In genomic region chr17:43003542-43004172, GRCh38 we compare ENCODE assay signal across 11 cellular contexts. TPM values are rescaled to one million over a fixed set of nuclear protein-coding genes. Genes with fewer than 3 reads are reported as not detected.
A peak's percentile ranks its signal among the peaks of the same experiment; 100 is the strongest.
DNase-seq lines count a peak whose midpoint lies in the region; ATAC-seq and TF ChIP-seq lines count a peak whose summit lies in the region.
"Had no signal": no experiment of that assay in that cellular context is flagged by ENCODE, and none has a peak within 500 bp of the region (broad histone marks: within the 10 kb centered on the region; RNA-seq: fewer than 3 reads in every experiment).

No MANE protein-coding gene starts in this region.

- peak overlapping the region; percentile 69 for H3K27ac Mint-ChIP-seq in activated naive CD4-positive, alpha-beta T cell treated with anti-CD3 and anti-CD28 coated beads, Interleukin-2, amount 50 U/mL, for 24 hours

- no peak for DNase-seq in activated naive CD4-positive, alpha-beta T cell treated with anti-CD3 and anti-CD28 coated beads, Interleukin-2, amount 50 U/mL, for 16 hours
- peak; percentile 32 for DNase-seq in RPMI7951 (ENCODE audit: low read depth)
- DNase-seq in upper lobe of right lung: peak; percentile 51
- DNase-seq in SK-N-DZ (ENCODE audit: low spot score): no peak
- DNase-seq in lower lobe of right lung: no peak
- DNase-seq: DMS79 treated with DMSO at 0.1 percent for 48 hours, left ventricle myocardium superior had no signal

- H3K9me3 Mint-ChIP-seq in activated naive CD4-positive, alpha-beta T cell treated with anti-CD3 and anti-CD28 coated beads, Interleukin-2, amount 50 U/mL, for 24 hours: no peaks in the 10 kb centered on the region

- H3K27ac ChIP-seq in upper lobe of right lung (no peak overlapping the region), lower lobe of right lung (no peak overlapping the region)
- H3K27ac ChIP-seq: dorsolateral prefrontal cortex had no signal

- peaks cover 27% of the 10 kb centered on the region for H3K4me1 Mint-ChIP-seq in activated naive CD4-positive, alpha-beta T cell treated with anti-CD3 and anti-CD28 coated beads, Interleukin-2, amount 50 U/mL, for 24 hours

- intact Hi-C loops in upper lobe of right lung (cut with DNase I) (no loop called here), lower lobe of right lung (cut with DNase I) (no loop called here)

- H3K36me3 ChIP-seq in upper lobe of right lung (peaks cover 53% of the 10 kb centered on the region), lower lobe of right lung (peaks cover 55% of the 10 kb centered on the region)

- no peak overlapping the region for H3K4me3 Mint-ChIP-seq in activated naive CD4-positive, alpha-beta T cell treated with anti-CD3 and anti-CD28 coated beads, Interleukin-2, amount 50 U/mL, for 24 hours

- H3K36me3 Mint-ChIP-seq in activated naive CD4-positive, alpha-beta T cell treated with anti-CD3 and anti-CD28 coated beads, Interleukin-2, amount 50 U/mL, for 24 hours: peaks cover 17% of the 10 kb centered on the region

- ATAC-seq in esophagus mucosa: peak; percentile 38
- no peak for ATAC-seq in upper lobe of right lung
- ATAC-seq in GM21786 (IDR thresholded peaks at IDR 0.05; ENCODE audit: unreplicated experiment): no peak
- no peak for ATAC-seq in lower lobe of right lung
- ATAC-seq: left ventricle myocardium superior had no signal

- H3K4me1 ChIP-seq in upper lobe of right lung: peaks cover 38% of the 10 kb centered on the region
- peaks cover 47% of the 10 kb centered on the region for H3K4me1 ChIP-seq in lower lobe of right lung

- H3K27me3 ChIP-seq in upper lobe of right lung: no peaks in the 10 kb centered on the region
- H3K27me3 ChIP-seq in lower lobe of right lung (ENCODE audit: low read depth): no peaks in the 10 kb centered on the region
- H3K27me3 ChIP-seq: dorsolateral prefrontal cortex had no signal

- TF ChIP-seq CTCF in upper lobe of right lung (IDR thresholded peaks at IDR 0.05) (no peak), lower lobe of right lung (IDR thresholded peaks at IDR 0.05) (no peak)

- H3K9me3 ChIP-seq in upper lobe of right lung: no peaks in the 10 kb centered on the region
- no peaks in the 10 kb centered on the region for H3K9me3 ChIP-seq in lower lobe of right lung

- H3K4me3 ChIP-seq in upper lobe of right lung (no peak overlapping the region), lower lobe of right lung (no peak overlapping the region)
- H3K4me3 ChIP-seq: dorsolateral prefrontal cortex had no signal

- H3K27me3 Mint-ChIP-seq in activated naive CD4-positive, alpha-beta T cell treated with anti-CD3 and anti-CD28 coated beads, Interleukin-2, amount 50 U/mL, for 24 hours: no peaks in the 10 kb centered on the region

RNA-seq across cellular contexts. Expression of gene IFI35, which starts 2.9 kb away (rescaled TPM):
- total RNA-seq in RPMI7951 (2014; rRNA removed; shearing (Covaris generic)): 26.7 and 43.8 TPM in 2 replicates
- 7.7 TPM for total RNA-seq in esophagus mucosa
- 47.7 TPM for total RNA-seq in upper lobe of right lung
- polyA plus RNA-seq in SK-N-DZ (2014; cell fraction: cytosol; rRNA removed): not detected in 2 replicates
- polyA plus RNA-seq in SK-N-DZ (2014; cell fraction: nucleus; rRNA removed): 0.19 and 0.85 TPM in 2 replicates
- total RNA-seq in lower lobe of right lung: 61.5 TPM

RNA-seq across cellular contexts. Expression of gene RPL27, which starts 5.4 kb away (rescaled TPM):
- 1,798 and 1,894 TPM in 2 replicates for total RNA-seq in RPMI7951 (2014; rRNA removed; shearing (Covaris generic))
- 1,265 TPM for total RNA-seq in esophagus mucosa
- total RNA-seq in upper lobe of right lung: 752 TPM
- polyA plus RNA-seq in SK-N-DZ (2014; cell fraction: cytosol; rRNA removed): 3,079 and 3,305 TPM in 2 replicates
- polyA plus RNA-seq in SK-N-DZ (2014; cell fraction: nucleus; rRNA removed): 2,009 and 2,107 TPM in 2 replicates
- 810 TPM for total RNA-seq in lower lobe of right lung

RNA-seq across cellular contexts. Expression of gene VAT1, which starts 18.5 kb away (rescaled TPM):
- total RNA-seq in RPMI7951 (2014; rRNA removed; shearing (Covaris generic)): 97.0 and 112 TPM in 2 replicates
- total RNA-seq in esophagus mucosa (83.5 TPM), upper lobe of right lung (267 TPM), lower lobe of right lung (382 TPM)
- 96.5 and 119 TPM in 2 replicates for polyA plus RNA-seq in SK-N-DZ (2014; cell fraction: cytosol; rRNA removed)
- polyA plus RNA-seq in SK-N-DZ (2014; cell fraction: nucleus; rRNA removed): 46.0 and 48.2 TPM in 2 replicates

RNA-seq across cellular contexts. Expression of gene RND2, which starts 21.4 kb away (rescaled TPM):
- total RNA-seq in RPMI7951 (2014; rRNA removed; shearing (Covaris generic)): not detected in 2 replicates
- total RNA-seq in esophagus mucosa (0.16 TPM), upper lobe of right lung (0.78 TPM), lower lobe of right lung (0.53 TPM)
- 12.2 and 13.4 TPM in 2 replicates for polyA plus RNA-seq in SK-N-DZ (2014; cell fraction: cytosol; rRNA removed)
- 5.8 and 7.5 TPM in 2 replicates for polyA plus RNA-seq in SK-N-DZ (2014; cell fraction: nucleus; rRNA removed)

RNA-seq across cellular contexts. Expression of gene RUNDC1, which starts 23.3 kb away (rescaled TPM):
- total RNA-seq in RPMI7951 (2014; rRNA removed; shearing (Covaris generic)): 4.7 and 5.0 TPM in 2 replicates
- total RNA-seq in esophagus mucosa (5.8 TPM), upper lobe of right lung (14.4 TPM), lower lobe of right lung (17.1 TPM)
- 6.4 and 6.5 TPM in 2 replicates for polyA plus RNA-seq in SK-N-DZ (2014; cell fraction: cytosol; rRNA removed)
- 2.6 and 5.0 TPM in 2 replicates for polyA plus RNA-seq in SK-N-DZ (2014; cell fraction: nucleus; rRNA removed)

Comparison
In these comparisons a context has a peak if more than half of its experiments do, and no peak if none do; other contexts are left out.
1. DNase-seq: peak in RPMI7951 (single experiment) and upper lobe of right lung (single experiment); none in activated naive CD4-positive, alpha-beta T cell treated with anti-CD3 and anti-CD28 coated beads, Interleukin-2, amount 50 U/mL, for 16 hours (single experiment), SK-N-DZ (single experiment) and lower lobe of right lung (single experiment).